Comparison of ENCODE assay signal across 1 cellular context in the genomic region with DNA sequence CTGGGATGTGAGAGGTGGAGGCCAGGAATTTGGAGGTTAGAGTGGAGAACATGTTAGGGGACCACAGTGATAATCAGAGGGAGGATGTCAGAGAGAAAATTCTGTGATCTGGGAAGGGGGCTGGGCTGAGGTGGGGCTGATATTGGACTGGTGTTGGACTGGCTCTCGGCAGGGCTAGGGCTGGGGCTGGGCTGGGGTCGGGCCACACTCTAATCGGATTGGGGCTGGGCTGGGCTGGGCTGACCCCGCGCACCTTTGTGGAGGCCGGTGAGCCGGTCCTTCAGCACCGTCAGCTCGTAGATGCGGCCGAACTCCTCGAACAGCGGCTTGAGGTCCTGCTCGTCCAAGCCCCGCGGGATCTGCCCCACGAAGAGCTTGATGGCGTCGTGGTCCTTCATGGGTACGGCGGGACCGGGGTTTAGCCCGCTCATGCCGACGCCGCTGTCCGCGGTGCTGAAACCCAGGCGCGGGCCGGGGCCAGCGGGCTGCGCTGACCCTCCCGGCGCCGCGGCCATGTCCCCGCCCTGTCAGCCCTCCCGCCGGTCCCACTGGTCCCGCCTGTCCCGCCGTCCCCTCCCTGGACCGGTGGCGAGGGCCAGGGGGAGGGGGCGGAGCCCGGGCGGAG.
A peak's percentile ranks its signal among the peaks of the same experiment; 100 is the strongest.
TF ChIP-seq lines count a peak whose summit lies in the region.

No MANE protein-coding gene starts in this region.

TF ChIP-seq in GM23338, 12 proteins besides CTCF, POLR2A, EP300 and RAD21:
- TF ChIP-seq, protein P1, sequence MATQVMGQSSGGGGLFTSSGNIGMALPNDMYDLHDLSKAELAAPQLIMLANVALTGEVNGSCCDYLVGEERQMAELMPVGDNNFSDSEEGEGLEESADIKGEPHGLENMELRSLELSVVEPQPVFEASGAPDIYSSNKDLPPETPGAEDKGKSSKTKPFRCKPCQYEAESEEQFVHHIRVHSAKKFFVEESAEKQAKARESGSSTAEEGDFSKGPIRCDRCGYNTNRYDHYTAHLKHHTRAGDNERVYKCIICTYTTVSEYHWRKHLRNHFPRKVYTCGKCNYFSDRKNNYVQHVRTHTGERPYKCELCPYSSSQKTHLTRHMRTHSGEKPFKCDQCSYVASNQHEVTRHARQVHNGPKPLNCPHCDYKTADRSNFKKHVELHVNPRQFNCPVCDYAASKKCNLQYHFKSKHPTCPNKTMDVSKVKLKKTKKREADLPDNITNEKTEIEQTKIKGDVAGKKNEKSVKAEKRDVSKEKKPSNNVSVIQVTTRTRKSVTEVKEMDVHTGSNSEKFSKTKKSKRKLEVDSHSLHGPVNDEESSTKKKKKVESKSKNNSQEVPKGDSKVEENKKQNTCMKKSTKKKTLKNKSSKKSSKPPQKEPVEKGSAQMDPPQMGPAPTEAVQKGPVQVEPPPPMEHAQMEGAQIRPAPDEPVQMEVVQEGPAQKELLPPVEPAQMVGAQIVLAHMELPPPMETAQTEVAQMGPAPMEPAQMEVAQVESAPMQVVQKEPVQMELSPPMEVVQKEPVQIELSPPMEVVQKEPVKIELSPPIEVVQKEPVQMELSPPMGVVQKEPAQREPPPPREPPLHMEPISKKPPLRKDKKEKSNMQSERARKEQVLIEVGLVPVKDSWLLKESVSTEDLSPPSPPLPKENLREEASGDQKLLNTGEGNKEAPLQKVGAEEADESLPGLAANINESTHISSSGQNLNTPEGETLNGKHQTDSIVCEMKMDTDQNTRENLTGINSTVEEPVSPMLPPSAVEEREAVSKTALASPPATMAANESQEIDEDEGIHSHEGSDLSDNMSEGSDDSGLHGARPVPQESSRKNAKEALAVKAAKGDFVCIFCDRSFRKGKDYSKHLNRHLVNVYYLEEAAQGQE (IDR thresholded peaks at IDR 0.05; ENCODE audit: unreplicated experiment): peak; percentile 100
- TF ChIP-seq, protein P2, sequence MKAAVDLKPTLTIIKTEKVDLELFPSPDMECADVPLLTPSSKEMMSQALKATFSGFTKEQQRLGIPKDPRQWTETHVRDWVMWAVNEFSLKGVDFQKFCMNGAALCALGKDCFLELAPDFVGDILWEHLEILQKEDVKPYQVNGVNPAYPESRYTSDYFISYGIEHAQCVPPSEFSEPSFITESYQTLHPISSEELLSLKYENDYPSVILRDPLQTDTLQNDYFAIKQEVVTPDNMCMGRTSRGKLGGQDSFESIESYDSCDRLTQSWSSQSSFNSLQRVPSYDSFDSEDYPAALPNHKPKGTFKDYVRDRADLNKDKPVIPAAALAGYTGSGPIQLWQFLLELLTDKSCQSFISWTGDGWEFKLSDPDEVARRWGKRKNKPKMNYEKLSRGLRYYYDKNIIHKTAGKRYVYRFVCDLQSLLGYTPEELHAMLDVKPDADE (IDR thresholded peaks at IDR 0.05): no peak
